ENCODE assay signal across 1 cellular context in the genomic region with DNA sequence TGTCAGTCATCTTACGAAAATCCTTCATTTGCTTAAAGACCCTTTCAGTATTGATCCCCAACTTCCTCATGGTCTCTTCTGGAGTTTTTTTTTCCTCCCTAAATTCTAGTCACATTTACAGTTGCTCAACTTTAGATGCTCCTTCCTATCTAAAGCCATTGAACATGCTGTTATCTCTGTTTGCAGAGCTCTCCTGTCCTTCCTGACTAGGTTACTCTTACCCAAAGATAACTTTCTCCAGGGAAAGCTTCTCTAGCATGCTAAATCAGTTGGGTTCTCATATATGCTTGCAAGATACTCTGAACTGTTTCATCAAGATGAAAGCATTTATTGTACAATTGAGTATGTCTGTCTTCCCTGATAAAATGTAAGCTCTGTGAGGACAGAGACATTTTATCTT.
TF ChIP-seq lines count a peak whose summit lies in the region.

No MANE protein-coding gene starts in this region.

TF ChIP-seq in K562, 482 proteins besides CTCF, POLR2A, EP300 and RAD21 (continued from another document and continues in another):
- TF ChIP-seq, protein P1, sequence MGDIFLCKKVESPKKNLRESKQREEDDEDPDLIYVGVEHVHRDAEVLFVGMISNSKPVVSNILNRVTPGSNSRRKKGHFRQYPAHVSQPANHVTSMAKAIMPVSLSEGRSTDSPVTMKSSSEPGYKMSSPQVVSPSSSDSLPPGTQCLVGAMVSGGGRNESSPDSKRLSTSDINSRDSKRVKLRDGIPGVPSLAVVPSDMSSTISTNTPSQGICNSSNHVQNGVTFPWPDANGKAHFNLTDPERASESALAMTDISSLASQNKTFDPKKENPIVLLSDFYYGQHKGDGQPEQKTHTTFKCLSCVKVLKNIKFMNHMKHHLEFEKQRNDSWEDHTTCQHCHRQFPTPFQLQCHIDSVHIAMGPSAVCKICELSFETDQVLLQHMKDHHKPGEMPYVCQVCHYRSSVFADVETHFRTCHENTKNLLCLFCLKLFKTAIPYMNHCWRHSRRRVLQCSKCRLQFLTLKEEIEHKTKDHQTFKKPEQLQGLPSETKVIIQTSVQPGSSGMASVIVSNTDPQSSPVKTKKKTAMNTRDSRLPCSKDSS (IDR thresholded peaks at IDR 0.05; ENCODE audit: low read depth, partially characterized antibody) = no peak
- no peak for TF ChIP-seq C11orf30 (IDR thresholded peaks at IDR 0.05; ENCODE audit: low read depth)
- no peak for TF ChIP-seq TFE3 (CRISPR knock-in tag; IDR thresholded peaks at IDR 0.05)
- TF ChIP-seq COPS2 (conservative IDR thresholded peaks at IDR 0.05) = no peak
- TF ChIP-seq CEBPB (tag; IDR thresholded peaks at IDR 0.05) = peak; percentile 93
- no peak for TF ChIP-seq ZFP30 (CRISPR knock-in tag; IDR thresholded peaks at IDR 0.05; ENCODE audit: borderline replicate concordance)
- TF ChIP-seq ELF1 (tag; IDR thresholded peaks at IDR 0.05) = no peak
- TF ChIP-seq, protein P2, sequence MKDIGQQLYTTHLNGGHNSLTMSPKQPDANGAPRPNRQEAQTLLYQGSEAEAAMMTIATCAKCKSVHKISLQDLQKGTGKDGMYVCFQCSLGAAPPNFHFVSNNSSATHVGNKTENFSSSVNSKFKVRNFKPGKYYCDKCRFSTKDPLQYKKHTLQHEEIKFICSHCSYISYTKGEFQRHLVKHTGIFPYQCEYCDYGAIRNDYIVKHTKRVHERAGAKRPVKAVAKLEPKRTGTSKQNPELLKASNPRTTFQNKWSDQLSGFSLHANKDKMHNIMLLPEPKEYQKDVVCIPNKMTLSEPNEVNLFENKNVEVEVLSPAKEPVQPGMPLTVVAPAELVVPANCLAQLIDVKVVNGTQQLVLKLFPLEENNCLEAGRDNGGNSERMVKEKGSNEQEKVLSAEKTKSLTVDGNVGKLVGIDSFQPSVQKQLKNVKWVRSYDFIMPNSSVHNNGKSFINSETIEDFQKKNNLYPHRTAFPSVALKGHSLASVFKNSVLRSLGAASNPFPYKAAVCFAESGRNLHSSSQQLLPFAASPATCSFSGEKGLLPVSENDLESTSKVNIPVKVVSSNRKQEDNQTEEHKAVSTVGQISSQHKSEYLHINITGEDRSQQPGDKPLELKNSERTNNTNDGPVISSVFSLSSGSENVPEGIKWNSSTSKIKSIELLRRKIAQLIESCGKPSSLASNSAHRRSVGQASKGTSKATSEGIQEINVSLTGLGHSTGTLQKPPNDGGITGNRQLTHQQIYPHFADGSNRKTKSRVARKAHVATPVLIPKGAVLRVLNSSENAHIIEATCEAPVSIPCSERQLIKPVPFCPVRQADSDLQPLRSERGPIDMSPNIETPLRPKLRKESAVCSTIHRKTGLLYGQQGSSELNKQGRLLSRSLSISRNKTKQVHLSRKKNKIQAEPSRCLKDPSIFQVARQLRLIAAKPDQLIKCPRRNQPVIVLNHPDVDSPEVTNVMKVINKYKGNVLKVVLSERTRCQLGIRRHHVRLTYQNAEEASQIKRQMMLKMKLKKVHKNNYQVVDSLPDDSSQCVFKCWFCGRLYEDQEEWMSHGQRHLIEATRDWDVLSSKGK (CRISPR knock-in tag; IDR thresholded peaks at IDR 0.05) = no peak
- peak; percentile 87 for TF ChIP-seq NFIC (IDR thresholded peaks at IDR 0.05)
- TF ChIP-seq, protein P3, sequence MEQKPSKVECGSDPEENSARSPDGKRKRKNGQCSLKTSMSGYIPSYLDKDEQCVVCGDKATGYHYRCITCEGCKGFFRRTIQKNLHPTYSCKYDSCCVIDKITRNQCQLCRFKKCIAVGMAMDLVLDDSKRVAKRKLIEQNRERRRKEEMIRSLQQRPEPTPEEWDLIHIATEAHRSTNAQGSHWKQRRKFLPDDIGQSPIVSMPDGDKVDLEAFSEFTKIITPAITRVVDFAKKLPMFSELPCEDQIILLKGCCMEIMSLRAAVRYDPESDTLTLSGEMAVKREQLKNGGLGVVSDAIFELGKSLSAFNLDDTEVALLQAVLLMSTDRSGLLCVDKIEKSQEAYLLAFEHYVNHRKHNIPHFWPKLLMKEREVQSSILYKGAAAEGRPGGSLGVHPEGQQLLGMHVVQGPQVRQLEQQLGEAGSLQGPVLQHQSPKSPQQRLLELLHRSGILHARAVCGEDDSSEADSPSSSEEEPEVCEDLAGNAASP (IDR thresholded peaks at IDR 0.05) = no peak
- no peak for TF ChIP-seq PYGO2 (tag; IDR thresholded peaks at IDR 0.05)
- TF ChIP-seq DDX20 (tag; IDR thresholded peaks at IDR 0.05; ENCODE audit: low read depth) = no peak
- TF ChIP-seq PHF21A (IDR thresholded peaks at IDR 0.05; ENCODE audit: borderline replicate concordance, low read depth) = no peak
- peak; percentile 51; the same call in 1 of the 2 replicates for TF ChIP-seq DMBX1 (CRISPR knock-in tag; IDR thresholded peaks at IDR 0.05; ENCODE audit: borderline replicate concordance)
- TF ChIP-seq CAMTA2 (CRISPR knock-in tag; conservative IDR thresholded peaks at IDR 0.05) = no peak
- TF ChIP-seq CHD1 (IDR thresholded peaks at IDR 0.05; ENCODE audit: low read length) = no peak
- no peak for TF ChIP-seq ZBTB43 (CRISPR knock-in tag; IDR thresholded peaks at IDR 0.05)
- no peak for TF ChIP-seq ZNF740 (CRISPR knock-in tag; IDR thresholded peaks at IDR 0.05)
- TF ChIP-seq ZNF740 (tag; IDR thresholded peaks at IDR 0.05) = no peak
- TF ChIP-seq ZNF165 (CRISPR knock-in tag; IDR thresholded peaks at IDR 0.05; ENCODE audit: borderline replicate concordance) = no peak
- no peak for TF ChIP-seq CBX1 (IDR thresholded peaks at IDR 0.05; ENCODE audit: low read depth)
- TF ChIP-seq ZSCAN32 (CRISPR knock-in tag; IDR thresholded peaks at IDR 0.05) = no peak
- peak; percentile 63; the same call in 1 of the 2 replicates for TF ChIP-seq NCOA1 (IDR thresholded peaks at IDR 0.05; ENCODE audit: low read depth)
- no peak for TF ChIP-seq ZNF146 (CRISPR knock-in tag; IDR thresholded peaks at IDR 0.05; ENCODE audit: unreplicated experiment)
- no peak for TF ChIP-seq THRB (CRISPR knock-in tag; conservative IDR thresholded peaks at IDR 0.05)
- no peak for TF ChIP-seq IRF2 (CRISPR knock-in tag; IDR thresholded peaks at IDR 0.05)
- peak in 1 of 2 experiments; percentile 74; a peak in 1 of 4 replicates for TF ChIP-seq BCLAF1 (IDR thresholded peaks at IDR 0.05; ENCODE audit: borderline replicate concordance in 1 of 2, control insufficient read depth in 1 of 2, low read depth in 2 of 2, low read length in 1 of 2)
- no peak for TF ChIP-seq MCM2 (IDR thresholded peaks at IDR 0.05; ENCODE audit: low read depth)
- TF ChIP-seq, protein P4, sequence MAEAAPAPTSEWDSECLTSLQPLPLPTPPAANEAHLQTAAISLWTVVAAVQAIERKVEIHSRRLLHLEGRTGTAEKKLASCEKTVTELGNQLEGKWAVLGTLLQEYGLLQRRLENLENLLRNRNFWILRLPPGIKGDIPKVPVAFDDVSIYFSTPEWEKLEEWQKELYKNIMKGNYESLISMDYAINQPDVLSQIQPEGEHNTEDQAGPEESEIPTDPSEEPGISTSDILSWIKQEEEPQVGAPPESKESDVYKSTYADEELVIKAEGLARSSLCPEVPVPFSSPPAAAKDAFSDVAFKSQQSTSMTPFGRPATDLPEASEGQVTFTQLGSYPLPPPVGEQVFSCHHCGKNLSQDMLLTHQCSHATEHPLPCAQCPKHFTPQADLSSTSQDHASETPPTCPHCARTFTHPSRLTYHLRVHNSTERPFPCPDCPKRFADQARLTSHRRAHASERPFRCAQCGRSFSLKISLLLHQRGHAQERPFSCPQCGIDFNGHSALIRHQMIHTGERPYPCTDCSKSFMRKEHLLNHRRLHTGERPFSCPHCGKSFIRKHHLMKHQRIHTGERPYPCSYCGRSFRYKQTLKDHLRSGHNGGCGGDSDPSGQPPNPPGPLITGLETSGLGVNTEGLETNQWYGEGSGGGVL (CRISPR knock-in tag; IDR thresholded peaks at IDR 0.05) = no peak
- no peak for TF ChIP-seq MEF2D (tag; conservative IDR thresholded peaks at IDR 0.05; ENCODE audit: low read depth)
- TF ChIP-seq BACH1 (tag; IDR thresholded peaks at IDR 0.05) = no peak
- TF ChIP-seq ZNF24 (IDR thresholded peaks at IDR 0.05) = no peak
- peak; percentile 82; the same call in 1 of the 2 replicates for TF ChIP-seq ZBTB2 (IDR thresholded peaks at IDR 0.05)
- no peak for TF ChIP-seq ZNF75A (CRISPR knock-in tag; IDR thresholded peaks at IDR 0.05)
- TF ChIP-seq, protein P5, sequence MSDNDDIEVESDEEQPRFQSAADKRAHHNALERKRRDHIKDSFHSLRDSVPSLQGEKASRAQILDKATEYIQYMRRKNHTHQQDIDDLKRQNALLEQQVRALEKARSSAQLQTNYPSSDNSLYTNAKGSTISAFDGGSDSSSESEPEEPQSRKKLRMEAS (CRISPR knock-in tag; IDR thresholded peaks at IDR 0.05) = no peak
- TF ChIP-seq SMARCE1 (IDR thresholded peaks at IDR 0.05) = peak; percentile 90
- TF ChIP-seq, protein P6, sequence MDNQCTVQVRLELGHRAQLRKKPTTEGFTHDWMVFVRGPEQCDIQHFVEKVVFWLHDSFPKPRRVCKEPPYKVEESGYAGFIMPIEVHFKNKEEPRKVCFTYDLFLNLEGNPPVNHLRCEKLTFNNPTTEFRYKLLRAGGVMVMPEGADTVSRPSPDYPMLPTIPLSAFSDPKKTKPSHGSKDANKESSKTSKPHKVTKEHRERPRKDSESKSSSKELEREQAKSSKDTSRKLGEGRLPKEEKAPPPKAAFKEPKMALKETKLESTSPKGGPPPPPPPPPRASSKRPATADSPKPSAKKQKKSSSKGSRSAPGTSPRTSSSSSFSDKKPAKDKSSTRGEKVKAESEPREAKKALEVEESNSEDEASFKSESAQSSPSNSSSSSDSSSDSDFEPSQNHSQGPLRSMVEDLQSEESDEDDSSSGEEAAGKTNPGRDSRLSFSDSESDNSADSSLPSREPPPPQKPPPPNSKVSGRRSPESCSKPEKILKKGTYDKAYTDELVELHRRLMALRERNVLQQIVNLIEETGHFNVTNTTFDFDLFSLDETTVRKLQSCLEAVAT (IDR thresholded peaks at IDR 0.05) = no peak
- TF ChIP-seq ADNP (tag; IDR thresholded peaks at IDR 0.05) = no peak
